ENCODE assay signal across 8 cellular contexts in the genomic region with DNA sequence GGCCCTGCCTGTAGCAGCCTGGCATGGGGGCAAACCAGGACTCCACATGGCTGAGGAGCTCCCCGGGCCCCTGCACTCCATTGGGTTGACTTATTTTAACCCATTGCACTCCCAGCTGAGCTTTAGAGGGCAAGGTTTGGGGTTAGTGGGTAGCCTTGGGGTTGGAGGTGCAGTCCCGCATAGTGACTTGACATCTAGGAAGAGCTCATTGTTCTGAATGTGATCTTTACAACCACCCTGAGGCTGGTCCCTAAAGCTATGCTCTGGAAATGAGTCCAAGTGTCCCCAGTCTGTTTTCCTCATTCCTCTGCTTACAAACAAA. TPM values are rescaled to one million over a fixed set of nuclear protein-coding genes. Genes with fewer than 3 reads are reported as not detected.
A peak's percentile ranks its signal among the peaks of the same experiment; 100 is the strongest.
DNase-seq lines count a peak whose midpoint lies in the region; ATAC-seq, FAIRE-seq and TF ChIP-seq lines count a peak whose summit lies in the region.

No MANE protein-coding gene starts in this region.

- WGBS in GM12878 (ENCODE audit: insufficient coverage, insufficient replicate concordance, low lambda C conversion rate, missing lambda C conversion rate), result 47% methylated on average over 2 of the region's 2 CpGs

- TF ChIP-seq RAD21 in GM12878 (IDR thresholded peaks at IDR 0.05; ENCODE audit: insufficient read depth, low read depth, low read length), result no peak

- SMC1A ChIA-PET in GM12878 (lab: Charles Lee; ENCODE audit: uncharacterized antibody, unreplicated experiment), result interaction anchor here (0.9 to 2.3 kb wide), 6 partner anchors 24 to 138 kb away, joined by 3 to 7 read pairs (median 4); no protein-coding TSS in a partner anchor

- TF ChIP-seq EP300 in GM12878 (IDR thresholded peaks at IDR 0.05; ENCODE audit: borderline replicate concordance in 1 of 2, control insufficient read depth in 1 of 2, low read depth in 2 of 2, low read length in 2 of 2), result no peak

- peaks cover 27% of the 10 kb centered on the region for H3K4me1 ChIP-seq in CD8-positive, alpha-beta memory T cell (ENCODE audit: insufficient read depth, low read length)
- peaks cover 38% of the 10 kb centered on the region for H3K4me1 ChIP-seq in GM12878 (ENCODE audit: control insufficient read depth, insufficient read depth, low read length)
- H3K4me1 ChIP-seq in osteoblast (ENCODE audit: insufficient read depth, low read length), result peaks cover 48% of the 10 kb centered on the region
- peaks cover 0 to 4% of the 10 kb centered on the region in 2 donors for H3K4me1 ChIP-seq in breast epithelium
- H3K4me1 ChIP-seq in Karpas-422 (ENCODE audit: low read length), result peaks cover 11% of the 10 kb centered on the region

- H4K20me1 ChIP-seq in GM12878 (ENCODE audit: control insufficient read depth, insufficient read depth) (no peaks in the 10 kb centered on the region), osteoblast (ENCODE audit: insufficient read depth, low read length) (no peaks in the 10 kb centered on the region), Karpas-422 (ENCODE audit: insufficient read depth, low read depth, low read length) (no peaks in the 10 kb centered on the region)

- H3K4me1 Mint-ChIP-seq in CD8-positive, alpha-beta memory T cell, result peaks cover 24 to 38% (median 28%) of the 10 kb centered on the region in 3 donors

- peaks cover 6 to 12% (median 7%) of the 10 kb centered on the region in 5 donors for H3K9me3 Mint-ChIP-seq in CD8-positive, alpha-beta memory T cell

- no peaks in the 10 kb centered on the region for H3K27me3 Mint-ChIP-seq in CD8-positive, alpha-beta memory T cell

- H3K4me3 Mint-ChIP-seq in CD8-positive, alpha-beta memory T cell, result peak overlapping the region in 2 of 7 donors; percentile 39 to 51

- H3K4me3 ChIP-seq in CD8-positive, alpha-beta memory T cell (ENCODE audit: low read length), result no peak overlapping the region
- H3K4me3 ChIP-seq in GM12878 (no peak overlapping the region), osteoblast (ENCODE audit: insufficient read depth, low read length) (no peak overlapping the region), breast epithelium (no peak overlapping the region), Karpas-422 (ENCODE audit: low read length) (no peak overlapping the region)

- RAD21 ChIA-PET in GM12878 (lab: Charles Lee; ENCODE audit: unreplicated experiment), result interaction anchor here (0.7 to 5.2 kb wide), 8 partner anchors 10 to 186 kb away, joined by 3 to 32 read pairs (median 3); a partner anchor contains a TSS

- POLR2A ChIA-PET in CD8-positive, alpha-beta memory T cell (lab: Charles Lee), result interaction anchor here (3.0 kb wide), 1 partner anchor 35 kb away, joined by 34 read pairs; a partner anchor contains a TSS
- POLR2A ChIA-PET in GM12878 (lab: Charles Lee), result interaction anchor here (0.7 to 2.8 kb wide), 10 partner anchors 15 to 81 kb away, joined by 3 to 9 read pairs (median 5); a partner anchor contains a TSS

- H3K9me2 ChIP-seq in Karpas-422 (replicated peaks; ENCODE audit: insufficient read depth, low read length), result no peaks in the 10 kb centered on the region

- no peak for FAIRE-seq in GM12878 (lab: Jason Lieb, UNC)

- no TSS peak for BruUV-seq in GM12878 (replicated peaks; lab: Mats Ljungman, UMichigan)

- peak overlapping the region; percentile 40; the same call in 1 of the 2 replicates for H2AFZ ChIP-seq in GM12878 (ENCODE audit: control insufficient read depth, low read depth, low read length)
- no peak overlapping the region for H2AFZ ChIP-seq in osteoblast (ENCODE audit: low read length)
- no peak overlapping the region; the same call in 1 of the 2 replicates for H2AFZ ChIP-seq in Karpas-422 (ENCODE audit: low read length)

- H3K79me2 ChIP-seq in GM12878 (ENCODE audit: control insufficient read depth, insufficient read depth, low read length) (no peaks in the 10 kb centered on the region), osteoblast (ENCODE audit: insufficient read depth, low read length) (no peaks in the 10 kb centered on the region), Karpas-422 (ENCODE audit: low read length) (no peaks in the 10 kb centered on the region)

- H3K36me3 Mint-ChIP-seq in CD8-positive, alpha-beta memory T cell, result peaks cover 0 to 9% (median 0%) of the 10 kb centered on the region in 3 donors

- ATAC-seq in HG02623 (IDR thresholded peaks at IDR 0.05; ENCODE audit: unreplicated experiment) (peak; percentile 11), GM12878 (peak; percentile 49), GM18519 (IDR thresholded peaks at IDR 0.05; ENCODE audit: low FRiP score, unreplicated experiment) (no peak)

- peak overlapping the region in 7 of 8 donors; percentile 52 to 79 (median 67) for H3K27ac Mint-ChIP-seq in CD8-positive, alpha-beta memory T cell

- no peak for DNase-seq in CD8-positive, alpha-beta memory T cell
- DNase-seq in GM12878 (ENCODE audit: low read depth, low spot score), result no peak
- DNase-seq in osteoblast (ENCODE audit: insufficient read length, low spot score, missing footprints), result no peak
- DNase-seq in breast epithelium (ENCODE audit: low spot score in 2 of 2), result no peak
- no peak for DNase-seq in Karpas-422
- no peak for DNase-seq in NOMO-1 (lab: John Stamatoyannopoulos, UW; ENCODE audit: unreplicated experiment in 2 of 2)

- H3K4me2 ChIP-seq in GM12878 (ENCODE audit: control insufficient read depth, insufficient read depth) (peak overlapping the region; percentile 73), osteoblast (ENCODE audit: insufficient read depth, low read length) (peak overlapping the region; percentile 68), Karpas-422 (ENCODE audit: low read depth, low read length, poor library complexity, severe bottlenecking) (no peak overlapping the region)

- intact Hi-C loops in GM12878 (cut with micrococcal nuclease; ENCODE audit: unreplicated experiment) (no loop called here), breast epithelium (cut with DNase I; ENCODE audit: low total_unique reads) (no loop called here)

- CTCF ChIA-PET in CD8-positive, alpha-beta memory T cell (lab: Charles Lee), result interaction anchor here (0.8 to 1.4 kb wide), 8 partner anchors 10 to 139 kb away, joined by 3 to 4 read pairs (median 3); no protein-coding TSS in a partner anchor
- CTCF ChIA-PET in GM12878 (lab: Yijun Ruan, JAX), result interaction anchor here (0.6 to 2.9 kb wide), 7 partner anchors 22 to 156 kb away, joined by 3 to 8 read pairs (median 4); a partner anchor contains a TSS

- no peak for TF ChIP-seq POLR2A in GM12878 (IDR thresholded peaks at IDR 0.05; ENCODE audit: low read depth, low read length)
- no peak for TF ChIP-seq POLR2A in breast epithelium (IDR thresholded peaks at IDR 0.05)

- no peaks in the 10 kb centered on the region for H3K36me3 ChIP-seq in CD8-positive, alpha-beta memory T cell (ENCODE audit: insufficient read depth, low read length)
- H3K36me3 ChIP-seq in GM12878 (ENCODE audit: control insufficient read depth in 2 of 2, insufficient read depth in 2 of 2, low read length in 1 of 2), result no peaks in the 10 kb centered on the region; a peak in 1 of 4 replicates
- no peaks in the 10 kb centered on the region for H3K36me3 ChIP-seq in osteoblast (ENCODE audit: insufficient read depth, low read length)
- no peaks in the 10 kb centered on the region for H3K36me3 ChIP-seq in breast epithelium
- H3K36me3 ChIP-seq in Karpas-422 (ENCODE audit: insufficient read depth, low read length), result no peaks in the 10 kb centered on the region

- H3K27me3 ChIP-seq in CD8-positive, alpha-beta memory T cell (ENCODE audit: insufficient read depth, low read length, poor library complexity, severe bottlenecking), result no peaks in the 10 kb centered on the region
- H3K27me3 ChIP-seq in GM12878 (replicated peaks in 1 of 2; ENCODE audit: control insufficient read depth in 2 of 2, insufficient read depth in 2 of 2, low read length in 1 of 2), result no peaks in the 10 kb centered on the region
- H3K27me3 ChIP-seq in osteoblast (ENCODE audit: insufficient read depth, low read length), result no peaks in the 10 kb centered on the region
- H3K27me3 ChIP-seq in breast epithelium, result no peaks in the 10 kb centered on the region
- H3K27me3 ChIP-seq in Karpas-422 (ENCODE audit: low read length), result no peaks in the 10 kb centered on the region; the same call in 1 of the 2 replicates

- peak overlapping the region; percentile 54 for H3K27ac ChIP-seq in CD8-positive, alpha-beta memory T cell (ENCODE audit: low read depth, low read length)
- H3K27ac ChIP-seq in GM12878 (ENCODE audit: control insufficient read depth, insufficient read depth), result peak overlapping the region; percentile 68
- H3K27ac ChIP-seq in osteoblast (ENCODE audit: low read depth, low read length), result no peak overlapping the region
- H3K27ac ChIP-seq in breast epithelium, result peak overlapping the region in 1 of 2 donors; percentile 25
- H3K27ac ChIP-seq in Karpas-422 (ENCODE audit: low read length), result no peak overlapping the region

- no peaks in the 10 kb centered on the region for H3K9me3 ChIP-seq in CD8-positive, alpha-beta memory T cell (ENCODE audit: low read length)
- H3K9me3 ChIP-seq in GM12878 (replicated peaks; ENCODE audit: control insufficient read depth, insufficient read depth, low read length) (peaks cover 3% of the 10 kb centered on the region; the same call in 2 of the 3 replicates), osteoblast (ENCODE audit: low read depth, low read length) (no peaks in the 10 kb centered on the region), breast epithelium (peaks cover 0 to 7% of the 10 kb centered on the region in 2 donors), Karpas-422 (ENCODE audit: low read length) (no peaks in the 10 kb centered on the region; the same call in 1 of the 2 replicates)

- in situ Hi-C loops in GM12878 (cut with MboI), result no loop called here

- TF ChIP-seq CTCF in GM12878 (IDR thresholded peaks at IDR 0.05 in 2 of 3, conservative IDR thresholded peaks at IDR 0.05 in 1 of 3; ENCODE audit: control insufficient read depth in 2 of 3, extremely low read depth in 1 of 3, insufficient read depth in 1 of 3, low read depth in 3 of 3, low read length in 3 of 3) (no peak), osteoblast (IDR thresholded peaks at IDR 0.05; ENCODE audit: extremely low read depth, low read depth, low read length) (no peak), breast epithelium (IDR thresholded peaks at IDR 0.05) (no peak)

- H3K9ac ChIP-seq in GM12878 (ENCODE audit: control insufficient read depth, insufficient read depth, low read length) (no peak overlapping the region; the same call in 1 of the 2 replicates), Karpas-422 (ENCODE audit: low read length) (no peak overlapping the region)

RNA-seq across cellular contexts. Expression of a gene that starts 36.4 kb away (rescaled TPM):
- 100 to 1,000 TPM; 482 to 483 TPM for total RNA-seq in CD8-positive, alpha-beta memory T cell
- 344 TPM for polyA plus RNA-seq in CD8-positive, alpha-beta memory T cell
- 374 and 384 TPM in 2 replicates for total RNA-seq in GM12878 (2013; cell fraction: nucleolus; rRNA removed)
- total RNA-seq in GM12878 (2014; rRNA removed) (383 and 419 TPM in 2 replicates), GM12878 (2014; rRNA removed; fragmentation: Illumina TruSeq; extraction: Trizol) (278 and 281 TPM in 2 replicates), GM12878 (2021) (303 and 309 TPM in 2 replicates), osteoblast (43.6 and 51.0 TPM in 2 replicates), breast epithelium (100 to 1,000 TPM; 418 to 546 (median 422) TPM)
- polyA plus RNA-seq in GM12878 (2011; ENCODE audit: low read depth), result 104 TPM
- polyA plus RNA-seq in GM12878 (2011; rRNA removed) (149 and 274 TPM in 2 replicates), GM12878 (2014; fragmentation: Illumina TruSeq; extraction: Trizol) (218 and 275 TPM in 2 replicates), GM12878 (2014; fragmentation: Nextera tagmentation; extraction: Ambion mirVana) (100 to 1,000 TPM; 123 to 159 TPM), GM12878 (2014; rRNA removed) (259 and 331 TPM in 2 replicates), GM12878 (2016; fragmentation: Nextera tagmentation; extraction: Ambion mirVana) (100 to 1,000 TPM; 187 to 200 TPM)
- 327 and 351 TPM in 2 replicates for polyA plus RNA-seq in GM12878 (2011; cell fraction: cytosol; rRNA removed)
- 803 and 908 TPM in 2 replicates for polyA plus RNA-seq in GM12878 (2011; cell fraction: nucleus; rRNA removed)
- 177 and 183 TPM in 2 replicates for polyA plus RNA-seq in GM12878 (2012)
- polyA minus RNA-seq in GM12878 (2011; rRNA and poly(A)+ RNA removed), result 500 and 595 TPM in 2 replicates
- 230 and 243 TPM in 2 replicates for polyA minus RNA-seq in GM12878 (2011; cell fraction: cytosol; rRNA and poly(A)+ RNA removed)
- polyA minus RNA-seq in GM12878 (2011; cell fraction: nucleus; rRNA and poly(A)+ RNA removed), result 702 and 1,107 TPM in 2 replicates
- total RNA-seq in Karpas-422 (2014; rRNA removed; shearing (Covaris generic); ENCODE audit: low replicate concordance), result 27.6 and 53.5 TPM in 2 replicates

Comparison
In these comparisons a context has a peak if more than half of its experiments do, and no peak if none do; other contexts are left out.
1. H3K27ac ChIP-seq: peak in CD8-positive, alpha-beta memory T cell (single experiment) and GM12878 (single experiment); none in osteoblast (single experiment) and Karpas-422 (single experiment).